In the genomic region with DNA sequence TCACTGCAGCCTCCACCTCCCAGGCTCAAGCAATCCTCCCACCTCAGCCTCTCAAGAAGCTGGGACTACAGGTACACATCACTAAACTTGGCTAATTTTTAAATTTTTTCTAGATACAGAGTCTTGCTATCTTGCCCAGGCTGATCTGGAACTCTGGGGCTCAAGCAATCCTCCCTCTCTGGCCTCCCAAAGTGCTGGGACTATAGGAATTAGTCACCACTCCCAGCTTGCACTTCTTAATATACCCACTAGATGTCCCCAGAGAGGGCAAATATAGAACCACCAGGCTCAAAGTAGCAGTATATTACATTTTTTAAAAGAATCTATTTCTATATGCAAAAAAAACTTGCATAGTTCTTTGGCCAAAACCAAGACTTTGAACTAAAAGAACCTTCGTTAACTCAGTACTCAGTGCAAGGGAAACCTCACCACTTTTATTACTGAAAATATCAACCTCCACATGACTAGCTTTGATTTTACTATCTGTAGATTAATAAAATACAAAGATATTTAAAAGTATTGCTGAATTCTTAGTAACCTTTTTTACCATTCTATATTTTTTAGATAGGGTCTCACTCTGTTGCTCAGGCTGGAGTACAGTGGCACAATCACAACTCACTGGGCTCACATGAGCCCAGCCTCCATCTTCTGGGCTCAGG, we compare ENCODE assay signal across 8 cellular contexts. TPM values are rescaled to one million over a fixed set of nuclear protein-coding genes. Genes with fewer than 3 reads are reported as not detected.
DNase-seq lines count a peak whose midpoint lies in the region; ATAC-seq, FAIRE-seq and TF ChIP-seq lines count a peak whose summit lies in the region.

No MANE protein-coding gene starts in this region.

- H3F3A ChIP-seq in PC-3 (ENCODE audit: low read length, unreplicated experiment): no peaks in the 10 kb centered on the region

- H2AFZ ChIP-seq in PC-3 (ENCODE audit: low read length): no peak overlapping the region

- H3K27me3 ChIP-seq in PC-3 (ENCODE audit: low read length): no peaks in the 10 kb centered on the region

- intact Hi-C loops in PC-3 (cut with micrococcal nuclease) (loop anchor here (5.0 kb wide), 2 partner anchors 324 to 339 kb away; no protein-coding TSS in a partner anchor), Right ventricle myocardium superior (cut with DNase I) (loop anchor here (2.0 kb wide), 1 partner anchor 339 kb away; no protein-coding TSS in a partner anchor)

- no peaks in the 10 kb centered on the region for H3K79me2 ChIP-seq in PC-3 (ENCODE audit: low read length)

- peaks cover 4% of the 10 kb centered on the region for H3K27me3 Mint-ChIP-seq in activated naive CD4-positive, alpha-beta T cell treated with anti-CD3 and anti-CD28 coated beads, Interleukin-2, amount 10 ng/mL, durations not matched to agents 7 days and 5 days

- H3K27ac ChIP-seq in PC-3 (ENCODE audit: low read length): no peak overlapping the region

- H3K4me3 ChIP-seq in PC-3 (ENCODE audit: low read length): no peak overlapping the region

- peak; percentile 69 for TF ChIP-seq CTCF in PC-3 (conservative IDR thresholded peaks at IDR 0.05; ENCODE audit: low read depth, low read length)

- H3K9me3 ChIP-seq in PC-3 (ENCODE audit: low read length): no peaks in the 10 kb centered on the region

- POLR2A ChIA-PET in PC-3 (lab: Charles Lee; ENCODE audit: unreplicated experiment): interaction anchor here (0.7 to 0.8 kb wide), 2 partner anchors 21 to 1055 kb away, joined by 3 read pairs; no protein-coding TSS in a partner anchor

- no peaks in the 10 kb centered on the region for H3K4me1 Mint-ChIP-seq in activated naive CD4-positive, alpha-beta T cell treated with anti-CD3 and anti-CD28 coated beads, Interleukin-2, amount 10 ng/mL, durations not matched to agents 7 days and 5 days

- H3K36me3 Mint-ChIP-seq in activated naive CD4-positive, alpha-beta T cell treated with anti-CD3 and anti-CD28 coated beads, Interleukin-2, amount 10 ng/mL, durations not matched to agents 7 days and 5 days: no peaks in the 10 kb centered on the region

- H3K4me1 ChIP-seq in PC-3 (ENCODE audit: insufficient read depth, low read length): peaks cover 16% of the 10 kb centered on the region

- no peaks in the 10 kb centered on the region for H3K9me2 ChIP-seq in PC-3 (replicated peaks; ENCODE audit: low read length)

- no TSS peak for BruUV-seq in PC-3 (replicated peaks; lab: Mats Ljungman, UMichigan)

- H3K4me3 Mint-ChIP-seq in activated naive CD4-positive, alpha-beta T cell treated with anti-CD3 and anti-CD28 coated beads, Interleukin-2, amount 10 ng/mL, durations not matched to agents 7 days and 5 days: no peak overlapping the region

- CTCF ChIA-PET in PC-3 (lab: Charles Lee): interaction anchor here (0.7 to 1.5 kb wide), 3 partner anchors 91 to 417 kb away, joined by 3 to 5 read pairs (median 4); no protein-coding TSS in a partner anchor
- CTCF ChIA-PET in activated naive CD4-positive, alpha-beta T cell treated with anti-CD3 and anti-CD28 coated beads, Interleukin-2, amount 10 ng/mL, durations not matched to agents 7 days and 5 days (lab: Charles Lee): interaction anchor here (0.7 to 4.4 kb wide), 13 partner anchors 10 to 339 kb away, joined by 3 to 26 read pairs (median 5); no protein-coding TSS in a partner anchor

- no peak for TF ChIP-seq POLR2A in H54 (IDR thresholded peaks at IDR 0.05; ENCODE audit: low read depth, low read length)

- DNase-seq in COR-L47 (lab: John Stamatoyannopoulos, UW) (peak; percentile 12), H54 (ENCODE audit: insufficient read length, low spot score) (peak; percentile 45), PC-3 (peak; percentile 80), Right ventricle myocardium superior (no peak), renal cortical epithelial cell (ENCODE audit: low read depth) (peak; percentile 50)
- peak; percentile 58 for DNase-seq in activated naive CD4-positive, alpha-beta T cell treated with anti-CD3 and anti-CD28 coated beads, Interleukin-2, amount 10 ng/mL, durations not matched to agents 7 days and 5 days

- ATAC-seq in PC-3 (peak; percentile 61), Right ventricle myocardium superior (ENCODE audit: poor library complexity) (peak; percentile 88), HG03565 (IDR thresholded peaks at IDR 0.05; ENCODE audit: unreplicated experiment) (no peak), GM21737 (IDR thresholded peaks at IDR 0.05; ENCODE audit: unreplicated experiment) (no peak)

- H3K27ac Mint-ChIP-seq in activated naive CD4-positive, alpha-beta T cell treated with anti-CD3 and anti-CD28 coated beads, Interleukin-2, amount 10 ng/mL, durations not matched to agents 7 days and 5 days: no peak overlapping the region

- H3K4me2 ChIP-seq in PC-3 (ENCODE audit: low read length): no peak overlapping the region

- H3K9me3 Mint-ChIP-seq in activated naive CD4-positive, alpha-beta T cell treated with anti-CD3 and anti-CD28 coated beads, Interleukin-2, amount 10 ng/mL, durations not matched to agents 7 days and 5 days: no peaks in the 10 kb centered on the region

- no peak overlapping the region for H3K9ac ChIP-seq in PC-3 (ENCODE audit: low read length)

- FAIRE-seq in H54 (lab: Jason Lieb, UNC): peak; percentile 85

- no peaks in the 10 kb centered on the region for H4K20me1 ChIP-seq in PC-3 (ENCODE audit: low read length)

- no peaks in the 10 kb centered on the region; the same call in 1 of the 2 replicates for H3K36me3 ChIP-seq in PC-3 (ENCODE audit: low read depth, low read length)

RNA-seq across cellular contexts. Expression of a gene that starts 25.8 kb away (rescaled TPM):
- total RNA-seq in PC-3 (2014; rRNA removed) (0.26 TPM in 1 of 2 replicates, not detected in the other), Right ventricle myocardium superior (1.3 TPM), renal cortical epithelial cell (0.10 TPM in 1 of 2 replicates, not detected in the other)

RNA-seq across cellular contexts. Expression of a gene that starts 55.7 kb away (rescaled TPM):
- total RNA-seq in PC-3 (2014; rRNA removed): 9.6 and 21.5 TPM in 2 replicates
- 13.5 TPM for total RNA-seq in Right ventricle myocardium superior
- 40.6 and 42.5 TPM in 2 replicates for total RNA-seq in renal cortical epithelial cell

Comparison
In these comparisons a context has a peak if more than half of its experiments do, and no peak if none do; other contexts are left out.
1. ATAC-seq: peak in PC-3 (single experiment) and Right ventricle myocardium superior (single experiment); none in HG03565 (single experiment) and GM21737 (single experiment).